8 cellular contexts compared by ENCODE assay signal in the genomic region with DNA sequence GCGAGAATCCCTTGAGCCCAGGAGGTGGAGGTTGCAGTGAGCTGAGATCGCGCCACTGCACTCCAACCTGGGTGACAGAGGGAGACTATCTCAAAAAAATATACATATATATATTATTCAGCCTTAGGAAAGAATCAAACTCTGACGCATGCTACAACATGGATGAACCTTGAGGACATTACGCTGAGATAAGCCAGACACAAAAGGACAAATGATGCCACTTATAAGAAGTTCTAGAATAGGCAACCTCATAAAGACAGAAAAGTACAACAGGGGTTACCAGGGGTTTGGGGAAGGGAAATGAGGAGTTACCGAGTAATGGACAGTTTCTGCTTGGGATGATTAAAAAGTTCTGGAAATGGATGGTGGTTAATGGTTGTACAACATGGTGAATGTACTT. TPM values are rescaled to one million over a fixed set of nuclear protein-coding genes. Genes with fewer than 3 reads are reported as not detected.
DNase-seq lines count a peak whose midpoint lies in the region; ATAC-seq and TF ChIP-seq lines count a peak whose summit lies in the region.

No MANE protein-coding gene starts in this region.

- H3K36me3 ChIP-seq in HEK293 (ENCODE audit: control insufficient read depth in 2 of 2, insufficient read depth in 1 of 2, low read length in 2 of 2): peaks cover 22 to 43% of the 10 kb centered on the region in 2 experiments

- peaks cover 10% of the 10 kb centered on the region for H3K27me3 Mint-ChIP-seq in activated CD8-positive, alpha-beta T cell treated with anti-CD3 and anti-CD28 coated beads, Interleukin-2, amount 10 ng/mL, durations not matched to agents 7 days and 5 days (ENCODE audit: low read depth)
- no peaks in the 10 kb centered on the region for H3K27me3 Mint-ChIP-seq in stimulated activated memory B cell treated with anti-CD40 and anti-IgM and Interleukin-4, amounts not matched to agents 10 μg/mL and 1 μg/mL and 100 μg/mL, for 72 hours

- DNase-seq in activated CD8-positive, alpha-beta T cell treated with anti-CD3 and anti-CD28 coated beads, Interleukin-2, amount 10 ng/mL, durations not matched to agents 7 days and 5 days: no peak
- DNase-seq in T-helper 9 cell (no peak), EL (no peak)

- peaks cover 39% of the 10 kb centered on the region for H3K36me3 Mint-ChIP-seq in activated CD8-positive, alpha-beta T cell treated with anti-CD3 and anti-CD28 coated beads, Interleukin-2, amount 10 ng/mL, durations not matched to agents 7 days and 5 days (ENCODE audit: low read depth)
- peaks cover 11% of the 10 kb centered on the region for H3K36me3 Mint-ChIP-seq in stimulated activated memory B cell treated with anti-CD40 and anti-IgM and Interleukin-4, amounts not matched to agents 10 μg/mL and 1 μg/mL and 100 μg/mL, for 72 hours

- peak overlapping the region; percentile 99 for H3K4me3 ChIP-seq in HEK293 (ENCODE audit: low read depth, low read length)
- H3K4me3 ChIP-seq in iPS-11a (ENCODE audit: low read depth, low read length): peak overlapping the region; percentile 95

- H3K4me1 ChIP-seq in HEK293 (ENCODE audit: control insufficient read depth, insufficient read depth, low read length): no peaks in the 10 kb centered on the region

- peak overlapping the region; percentile 92 for H3K27ac Mint-ChIP-seq in activated CD8-positive, alpha-beta T cell treated with anti-CD3 and anti-CD28 coated beads, Interleukin-2, amount 10 ng/mL, durations not matched to agents 7 days and 5 days
- H3K27ac Mint-ChIP-seq in stimulated activated memory B cell treated with anti-CD40 and anti-IgM and Interleukin-4, amounts not matched to agents 10 μg/mL and 1 μg/mL and 100 μg/mL, for 72 hours: peak overlapping the region; percentile 93

- CTCF ChIA-PET in HEK293 (lab: Yijun Ruan, JAX): interaction anchor here (0.7 kb wide), 1 partner anchor 18 kb away, joined by 3 read pairs; no protein-coding TSS in a partner anchor
- CTCF ChIA-PET in activated CD8-positive, alpha-beta T cell treated with anti-CD3 and anti-CD28 coated beads, Interleukin-2, amount 10 ng/mL, durations not matched to agents 7 days and 5 days (lab: Charles Lee): interaction anchor here (0.6 to 1.8 kb wide), 6 partner anchors 12 to 126 kb away, joined by 3 to 4 read pairs (median 3); a partner anchor contains a TSS

- no peaks in the 10 kb centered on the region for H3K9me3 Mint-ChIP-seq in activated CD8-positive, alpha-beta T cell treated with anti-CD3 and anti-CD28 coated beads, Interleukin-2, amount 10 ng/mL, durations not matched to agents 7 days and 5 days (ENCODE audit: insufficient read depth)
- no peaks in the 10 kb centered on the region for H3K9me3 Mint-ChIP-seq in stimulated activated memory B cell treated with anti-CD40 and anti-IgM and Interleukin-4, amounts not matched to agents 10 μg/mL and 1 μg/mL and 100 μg/mL, for 72 hours

- TF ChIP-seq CTCF in HEK293 (tag by site-specific recombination; IDR thresholded peaks at IDR 0.05): no peak

- peak overlapping the region; percentile 87 for H3K4me3 Mint-ChIP-seq in activated CD8-positive, alpha-beta T cell treated with anti-CD3 and anti-CD28 coated beads, Interleukin-2, amount 10 ng/mL, durations not matched to agents 7 days and 5 days
- peak overlapping the region; percentile 96 for H3K4me3 Mint-ChIP-seq in stimulated activated memory B cell treated with anti-CD40 and anti-IgM and Interleukin-4, amounts not matched to agents 10 μg/mL and 1 μg/mL and 100 μg/mL, for 72 hours

- H3K9me3 ChIP-seq in HEK293 (ENCODE audit: control insufficient read depth, insufficient read depth, low read depth, low read length): no peaks in the 10 kb centered on the region

- ATAC-seq in activated CD8-positive, alpha-beta T cell treated with anti-CD3 and anti-CD28 coated beads, Interleukin-2, amount 10 ng/mL, durations not matched to agents 7 days and 5 days: no peak
- ATAC-seq in stimulated activated memory B cell treated with anti-CD40 and anti-IgM and Interleukin-4, amounts not matched to agents 10 μg/mL and 1 μg/mL and 100 μg/mL, for 72 hours: no peak
- no peak for ATAC-seq in GM18867 (IDR thresholded peaks at IDR 0.05; ENCODE audit: unreplicated experiment)
- no peak for ATAC-seq in GM21526 (IDR thresholded peaks at IDR 0.05; ENCODE audit: low FRiP score, unreplicated experiment)

- POLR2A ChIA-PET in HEK293 (lab: Yijun Ruan, JAX): interaction anchor here (0.7 to 1.2 kb wide), 2 partner anchors 8 to 39 kb away, joined by 3 to 4 read pairs; no protein-coding TSS in a partner anchor
- POLR2A ChIA-PET in activated CD8-positive, alpha-beta T cell treated with anti-CD3 and anti-CD28 coated beads, Interleukin-2, amount 10 ng/mL, durations not matched to agents 7 days and 5 days (lab: Charles Lee): interaction anchor here (0.6 to 1.6 kb wide), 2 partner anchors 38 to 109 kb away, joined by 3 to 5 read pairs; no protein-coding TSS in a partner anchor

- peak overlapping the region; percentile 74; the same call in 1 of the 2 replicates for H3K27ac ChIP-seq in HEK293 (ENCODE audit: extremely low read depth, low read depth, low read length)

- H3K4me1 Mint-ChIP-seq in activated CD8-positive, alpha-beta T cell treated with anti-CD3 and anti-CD28 coated beads, Interleukin-2, amount 10 ng/mL, durations not matched to agents 7 days and 5 days (ENCODE audit: low read depth): peaks cover 18% of the 10 kb centered on the region
- peaks cover 36% of the 10 kb centered on the region for H3K4me1 Mint-ChIP-seq in stimulated activated memory B cell treated with anti-CD40 and anti-IgM and Interleukin-4, amounts not matched to agents 10 μg/mL and 1 μg/mL and 100 μg/mL, for 72 hours

TF ChIP-seq in HEK293, 187 proteins besides CTCF, POLR2A, EP300 and RAD21:
- TF ChIP-seq, protein P1, sequence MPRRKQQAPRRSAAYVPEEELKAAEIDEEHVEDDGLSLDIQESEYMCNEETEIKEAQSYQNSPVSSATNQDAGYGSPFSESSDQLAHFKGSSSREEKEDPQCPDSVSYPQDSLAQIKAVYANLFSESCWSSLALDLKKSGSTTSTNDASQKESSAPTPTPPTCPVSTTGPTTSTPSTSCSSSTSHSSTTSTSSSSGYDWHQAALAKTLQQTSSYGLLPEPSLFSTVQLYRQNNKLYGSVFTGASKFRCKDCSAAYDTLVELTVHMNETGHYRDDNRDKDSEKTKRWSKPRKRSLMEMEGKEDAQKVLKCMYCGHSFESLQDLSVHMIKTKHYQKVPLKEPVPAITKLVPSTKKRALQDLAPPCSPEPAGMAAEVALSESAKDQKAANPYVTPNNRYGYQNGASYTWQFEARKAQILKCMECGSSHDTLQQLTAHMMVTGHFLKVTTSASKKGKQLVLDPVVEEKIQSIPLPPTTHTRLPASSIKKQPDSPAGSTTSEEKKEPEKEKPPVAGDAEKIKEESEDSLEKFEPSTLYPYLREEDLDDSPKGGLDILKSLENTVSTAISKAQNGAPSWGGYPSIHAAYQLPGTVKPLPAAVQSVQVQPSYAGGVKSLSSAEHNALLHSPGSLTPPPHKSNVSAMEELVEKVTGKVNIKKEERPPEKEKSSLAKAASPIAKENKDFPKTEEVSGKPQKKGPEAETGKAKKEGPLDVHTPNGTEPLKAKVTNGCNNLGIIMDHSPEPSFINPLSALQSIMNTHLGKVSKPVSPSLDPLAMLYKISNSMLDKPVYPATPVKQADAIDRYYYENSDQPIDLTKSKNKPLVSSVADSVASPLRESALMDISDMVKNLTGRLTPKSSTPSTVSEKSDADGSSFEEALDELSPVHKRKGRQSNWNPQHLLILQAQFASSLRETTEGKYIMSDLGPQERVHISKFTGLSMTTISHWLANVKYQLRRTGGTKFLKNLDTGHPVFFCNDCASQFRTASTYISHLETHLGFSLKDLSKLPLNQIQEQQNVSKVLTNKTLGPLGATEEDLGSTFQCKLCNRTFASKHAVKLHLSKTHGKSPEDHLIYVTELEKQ (tag by site-specific recombination; IDR thresholded peaks at IDR 0.05; ENCODE audit: borderline replicate concordance): no peak
- no peak for TF ChIP-seq ZNF2 (tag by site-specific recombination; IDR thresholded peaks at IDR 0.05)
- TF ChIP-seq, protein P2, sequence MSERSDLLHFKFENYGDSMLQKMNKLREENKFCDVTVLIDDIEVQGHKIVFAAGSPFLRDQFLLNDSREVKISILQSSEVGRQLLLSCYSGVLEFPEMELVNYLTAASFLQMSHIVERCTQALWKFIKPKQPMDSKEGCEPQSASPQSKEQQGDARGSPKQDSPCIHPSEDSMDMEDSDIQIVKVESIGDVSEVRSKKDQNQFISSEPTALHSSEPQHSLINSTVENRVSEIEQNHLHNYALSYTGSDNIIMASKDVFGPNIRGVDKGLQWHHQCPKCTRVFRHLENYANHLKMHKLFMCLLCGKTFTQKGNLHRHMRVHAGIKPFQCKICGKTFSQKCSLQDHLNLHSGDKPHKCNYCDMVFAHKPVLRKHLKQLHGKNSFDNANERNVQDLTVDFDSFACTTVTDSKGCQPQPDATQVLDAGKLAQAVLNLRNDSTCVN (tag by site-specific recombination; optimal IDR thresholded peaks at IDR 0.05): no peak
- TF ChIP-seq ZNF792 (tag by site-specific recombination; IDR thresholded peaks at IDR 0.05): no peak
- TF ChIP-seq YY2 (tag by site-specific recombination; IDR thresholded peaks at IDR 0.05): no peak
- TF ChIP-seq ZNF677 (tag by site-specific recombination; IDR thresholded peaks at IDR 0.05): no peak
- TF ChIP-seq ZNF175 (tag by site-specific recombination; IDR thresholded peaks at IDR 0.05): no peak
- TF ChIP-seq ZNF747 (tag by site-specific recombination; IDR thresholded peaks at IDR 0.05): no peak
- TF ChIP-seq ZNF791 (tag by site-specific recombination; IDR thresholded peaks at IDR 0.05): no peak
- TF ChIP-seq, protein P3, sequence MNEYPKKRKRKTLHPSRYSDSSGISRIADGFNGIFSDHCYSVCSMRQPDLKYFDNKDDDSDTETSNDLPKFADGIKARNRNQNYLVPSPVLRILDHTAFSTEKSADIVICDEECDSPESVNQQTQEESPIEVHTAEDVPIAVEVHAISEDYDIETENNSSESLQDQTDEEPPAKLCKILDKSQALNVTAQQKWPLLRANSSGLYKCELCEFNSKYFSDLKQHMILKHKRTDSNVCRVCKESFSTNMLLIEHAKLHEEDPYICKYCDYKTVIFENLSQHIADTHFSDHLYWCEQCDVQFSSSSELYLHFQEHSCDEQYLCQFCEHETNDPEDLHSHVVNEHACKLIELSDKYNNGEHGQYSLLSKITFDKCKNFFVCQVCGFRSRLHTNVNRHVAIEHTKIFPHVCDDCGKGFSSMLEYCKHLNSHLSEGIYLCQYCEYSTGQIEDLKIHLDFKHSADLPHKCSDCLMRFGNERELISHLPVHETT (tag by site-specific recombination; IDR thresholded peaks at IDR 0.05): no peak
- TF ChIP-seq, protein P4, sequence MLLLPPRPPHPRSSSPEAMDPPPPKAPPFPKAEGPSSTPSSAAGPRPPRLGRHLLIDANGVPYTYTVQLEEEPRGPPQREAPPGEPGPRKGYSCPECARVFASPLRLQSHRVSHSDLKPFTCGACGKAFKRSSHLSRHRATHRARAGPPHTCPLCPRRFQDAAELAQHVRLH (tag by site-specific recombination; IDR thresholded peaks at IDR 0.05): no peak

RNA-seq across cellular contexts. Expression of a gene that starts 0.7 kb away (rescaled TPM):
- total RNA-seq in activated CD8-positive, alpha-beta T cell treated with anti-CD3 and anti-CD28 coated beads, Interleukin-2, amount 10 ng/mL, durations not matched to agents 7 days and 5 days: 10 to 100 TPM; 48.9 to 50.3 TPM

RNA-seq across cellular contexts. Expression of a gene that starts 59.0 kb away (rescaled TPM):
- total RNA-seq in activated CD8-positive, alpha-beta T cell treated with anti-CD3 and anti-CD28 coated beads, Interleukin-2, amount 10 ng/mL, durations not matched to agents 7 days and 5 days: 1 to 10 TPM; 5.2 to 6.2 TPM
